In genomic region chr17:883586-883962, GRCh38 we compare ENCODE assay signal across 2 cellular contexts.
TF ChIP-seq lines count a peak whose summit lies in the region.

No MANE protein-coding gene starts in this region.

TF ChIP-seq in IMR-90, 13 proteins besides CTCF, POLR2A, EP300 and RAD21:
- no peak for TF ChIP-seq NFE2L2 (IDR thresholded peaks at IDR 0.05; ENCODE audit: low read depth, low read length)
- no peak for TF ChIP-seq FOS (IDR thresholded peaks at IDR 0.05; ENCODE audit: low read depth, low read length)
- TF ChIP-seq, protein P1, sequence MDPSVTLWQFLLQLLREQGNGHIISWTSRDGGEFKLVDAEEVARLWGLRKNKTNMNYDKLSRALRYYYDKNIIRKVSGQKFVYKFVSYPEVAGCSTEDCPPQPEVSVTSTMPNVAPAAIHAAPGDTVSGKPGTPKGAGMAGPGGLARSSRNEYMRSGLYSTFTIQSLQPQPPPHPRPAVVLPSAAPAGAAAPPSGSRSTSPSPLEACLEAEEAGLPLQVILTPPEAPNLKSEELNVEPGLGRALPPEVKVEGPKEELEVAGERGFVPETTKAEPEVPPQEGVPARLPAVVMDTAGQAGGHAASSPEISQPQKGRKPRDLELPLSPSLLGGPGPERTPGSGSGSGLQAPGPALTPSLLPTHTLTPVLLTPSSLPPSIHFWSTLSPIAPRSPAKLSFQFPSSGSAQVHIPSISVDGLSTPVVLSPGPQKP (IDR thresholded peaks at IDR 0.05; ENCODE audit: borderline replicate concordance, low read depth, low read length) = no peak
- TF ChIP-seq CHD1 (IDR thresholded peaks at IDR 0.05; ENCODE audit: low read depth, low read length) = no peak
- TF ChIP-seq, protein P2, sequence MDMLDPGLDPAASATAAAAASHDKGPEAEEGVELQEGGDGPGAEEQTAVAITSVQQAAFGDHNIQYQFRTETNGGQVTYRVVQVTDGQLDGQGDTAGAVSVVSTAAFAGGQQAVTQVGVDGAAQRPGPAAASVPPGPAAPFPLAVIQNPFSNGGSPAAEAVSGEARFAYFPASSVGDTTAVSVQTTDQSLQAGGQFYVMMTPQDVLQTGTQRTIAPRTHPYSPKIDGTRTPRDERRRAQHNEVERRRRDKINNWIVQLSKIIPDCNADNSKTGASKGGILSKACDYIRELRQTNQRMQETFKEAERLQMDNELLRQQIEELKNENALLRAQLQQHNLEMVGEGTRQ (IDR thresholded peaks at IDR 0.05; ENCODE audit: low read depth, low read length) = no peak
- TF ChIP-seq MAZ (IDR thresholded peaks at IDR 0.05; ENCODE audit: borderline replicate concordance, low read depth, low read length) = no peak
- TF ChIP-seq SMC3 (IDR thresholded peaks at IDR 0.05; ENCODE audit: low read depth, low read length) = no peak
- TF ChIP-seq BHLHE40 (IDR thresholded peaks at IDR 0.05; ENCODE audit: low read depth, low read length) = no peak
- no peak for TF ChIP-seq RFX5 (IDR thresholded peaks at IDR 0.05; ENCODE audit: low read depth, low read length)
- TF ChIP-seq CEBPB (IDR thresholded peaks at IDR 0.05; ENCODE audit: low read depth, low read length) = no peak
- no peak for TF ChIP-seq MXI1 (IDR thresholded peaks at IDR 0.05; ENCODE audit: borderline replicate concordance, low read depth, low read length)
- no peak for TF ChIP-seq RCOR1 (IDR thresholded peaks at IDR 0.05; ENCODE audit: insufficient replicate concordance, low read length)
- TF ChIP-seq MAFK (IDR thresholded peaks at IDR 0.05; ENCODE audit: low read depth, low read length) = no peak

TF ChIP-seq in H1, 55 proteins besides CTCF, POLR2A, EP300 and RAD21:
- TF ChIP-seq TEAD4 (IDR thresholded peaks at IDR 0.05; ENCODE audit: low read depth, low read length) (no peak), CTBP2 (IDR thresholded peaks at IDR 0.05; ENCODE audit: borderline replicate concordance, insufficient read depth, insufficient read length, low read length) (no peak), TAF1 (IDR thresholded peaks at IDR 0.05; ENCODE audit: low read depth, low read length) (no peak), RBBP5 (IDR thresholded peaks at IDR 0.05; ENCODE audit: borderline replicate concordance, low read depth, low read length) (no peak), GTF2F1 (IDR thresholded peaks at IDR 0.05; ENCODE audit: borderline replicate concordance, low read depth, low read length) (no peak), SAP30 (IDR thresholded peaks at IDR 0.05; ENCODE audit: insufficient read depth, insufficient replicate concordance, low read length) (no peak), ATF2 (IDR thresholded peaks at IDR 0.05; ENCODE audit: low read length) (no peak), BRCA1 (IDR thresholded peaks at IDR 0.05; ENCODE audit: low read depth, low read length) (no peak), EGR1 (IDR thresholded peaks at IDR 0.05; ENCODE audit: borderline replicate concordance, low read depth, low read length) (no peak), SP1 (IDR thresholded peaks at IDR 0.05; ENCODE audit: low read depth, low read length) (no peak), ASH2L (IDR thresholded peaks at IDR 0.05; ENCODE audit: low read length) (no peak), TCF12 (IDR thresholded peaks at IDR 0.05; ENCODE audit: low read depth, low read length) (no peak), FOSL1 (IDR thresholded peaks at IDR 0.05; ENCODE audit: insufficient read depth, low read depth, low read length) (no peak), SP2 (IDR thresholded peaks at IDR 0.05; ENCODE audit: low read length) (no peak), SIRT6 (IDR thresholded peaks at IDR 0.05; ENCODE audit: low read length) (no peak), EZH2 (IDR thresholded peaks at IDR 0.05; ENCODE audit: low read depth, low read length, severe bottlenecking) (no peak)
- TF ChIP-seq, protein P3, sequence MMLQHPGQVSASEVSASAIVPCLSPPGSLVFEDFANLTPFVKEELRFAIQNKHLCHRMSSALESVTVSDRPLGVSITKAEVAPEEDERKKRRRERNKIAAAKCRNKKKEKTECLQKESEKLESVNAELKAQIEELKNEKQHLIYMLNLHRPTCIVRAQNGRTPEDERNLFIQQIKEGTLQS (IDR thresholded peaks at IDR 0.05; ENCODE audit: insufficient read depth, low read depth, low read length) = no peak
- TF ChIP-seq, protein P4, sequence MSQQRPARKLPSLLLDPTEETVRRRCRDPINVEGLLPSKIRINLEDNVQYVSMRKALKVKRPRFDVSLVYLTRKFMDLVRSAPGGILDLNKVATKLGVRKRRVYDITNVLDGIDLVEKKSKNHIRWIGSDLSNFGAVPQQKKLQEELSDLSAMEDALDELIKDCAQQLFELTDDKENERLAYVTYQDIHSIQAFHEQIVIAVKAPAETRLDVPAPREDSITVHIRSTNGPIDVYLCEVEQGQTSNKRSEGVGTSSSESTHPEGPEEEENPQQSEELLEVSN (IDR thresholded peaks at IDR 0.05) = no peak
TF ChIP-seq in H1: peak in this region for 0.
